In genomic region chr2:100884145-100884621, GRCh38 we compare ENCODE assay signal across 23 cellular contexts.
DNase-seq lines count a peak whose midpoint lies in the region; ATAC-seq, FAIRE-seq and TF ChIP-seq lines count a peak whose summit lies in the region.
"Had no signal": no experiment of that assay in that cellular context is flagged by ENCODE, and none has a peak within 500 bp of the region (broad histone marks: within the 10 kb centered on the region; RNA-seq: fewer than 3 reads in every experiment).

No MANE protein-coding gene starts in this region.

- SMC1A ChIA-PET in GM12878 (lab: Charles Lee; ENCODE audit: uncharacterized antibody, unreplicated experiment) = no interaction called here

- in situ Hi-C loops in GM12878 (cut with MboI) = no loop called here

- H3K9ac ChIP-seq in Karpas-422 (ENCODE audit: low read length) = no peak overlapping the region
- H3K9ac ChIP-seq in GM12878 (ENCODE audit: control insufficient read depth, insufficient read depth, low read length) = no peak overlapping the region

- RAD21 ChIA-PET in GM12878 (lab: Charles Lee; ENCODE audit: unreplicated experiment) = no interaction called here

- H2AFZ ChIP-seq in Karpas-422 (ENCODE audit: low read length) (no peak overlapping the region; the same call in 1 of the 2 replicates), GM12878 (ENCODE audit: control insufficient read depth, low read depth, low read length) (no peak overlapping the region)

- 32% methylated on average over 3 of the region's 3 CpGs for WGBS in GM12878 (ENCODE audit: insufficient coverage, insufficient replicate concordance, low lambda C conversion rate, missing lambda C conversion rate)

- H3K79me2 ChIP-seq in Karpas-422 (ENCODE audit: low read length) (no peaks in the 10 kb centered on the region), GM12878 (ENCODE audit: control insufficient read depth, insufficient read depth, low read length) (no peaks in the 10 kb centered on the region)

- TF ChIP-seq RAD21 in GM12878 (IDR thresholded peaks at IDR 0.05; ENCODE audit: insufficient read depth, low read depth, low read length) = no peak

- POLR2A ChIA-PET in GM12878 (lab: Charles Lee) = no interaction called here

- ATAC-seq in GM12878 = peak; percentile 46
- ATAC-seq in left colon = peak; percentile 77
- peak; percentile 55 for ATAC-seq in upper lobe of right lung
- no peak for ATAC-seq in omental fat pad (ENCODE audit: low FRiP score)
- ATAC-seq: naive thymus-derived CD8-positive, alpha-beta T cell; Right ventricle myocardium inferior; T-cell had no signal

- no peaks in the 10 kb centered on the region for H3K36me3 ChIP-seq in Karpas-422 (ENCODE audit: insufficient read depth, low read length)
- no peaks in the 10 kb centered on the region for H3K36me3 ChIP-seq in GM12878 (ENCODE audit: control insufficient read depth in 2 of 2, insufficient read depth in 2 of 2, low read length in 1 of 2)
- H3K36me3 ChIP-seq in upper lobe of right lung = no peaks in the 10 kb centered on the region

- TF ChIP-seq CTCF in GM12878 (IDR thresholded peaks at IDR 0.05 in 2 of 3, conservative IDR thresholded peaks at IDR 0.05 in 1 of 3; ENCODE audit: control insufficient read depth in 2 of 3, extremely low read depth in 1 of 3, insufficient read depth in 1 of 3, low read depth in 3 of 3, low read length in 3 of 3) (no peak), upper lobe of right lung (IDR thresholded peaks at IDR 0.05) (no peak), omental fat pad (IDR thresholded peaks at IDR 0.05) (no peak)

- no peaks in the 10 kb centered on the region for H3K9me2 ChIP-seq in Karpas-422 (replicated peaks; ENCODE audit: insufficient read depth, low read length)

- H3K4me3 ChIP-seq in Karpas-422 (ENCODE audit: low read length) (no peak overlapping the region), GM12878 (no peak overlapping the region), upper lobe of right lung (no peak overlapping the region)

- no peak for TF ChIP-seq POLR2A in GM12878 (IDR thresholded peaks at IDR 0.05; ENCODE audit: low read depth, low read length)

- DNase-seq in Karpas-422 (no peak), GM12878 (ENCODE audit: low read depth, low spot score) (no peak), left colon (no peak), upper lobe of right lung (no peak), omental fat pad (ENCODE audit: low spot score) (no peak), islet precursor cell (no peak), GM03348 (ENCODE audit: low spot score) (no peak)
- DNase-seq in activated CD4-positive, alpha-beta T cell treated with anti-CD3 and anti-CD28 coated beads, Interleukin-2, amount 50 U/mL, for 4 hours = no peak
- DNase-seq: activated CD4-positive, alpha-beta memory T cell treated with anti-CD3 and anti-CD28 coated beads for 36 hours; activated naive CD4-positive, alpha-beta T cell; activated T-cell treated with anti-CD3 and anti-CD28 coated beads, Interleukin-2, amount 50 U/mL, for 1 hour; amygdala; central memory CD4-positive, alpha-beta T cell; naive thymus-derived CD8-positive, alpha-beta T cell; NCI-H187 treated with DMSO at 0.1 percent for 48 hours; NCI-H446 treated with DMSO at 0.1 percent for 48 hours; posterior cingulate gyrus; stimulated activated CD4-positive, alpha-beta T cell treated with anti-CD3 and anti-CD28 coated beads, Interleukin-2, amount 100 ng/mL, for 24 hours; stimulated activated naive CD8-positive, alpha-beta T cell treated with anti-CD3 and anti-CD28 coated beads, Interleukin-15, amount 100 ng/mL, for 72 hours; T-cell had no signal

- CTCF ChIA-PET in GM12878 (lab: Yijun Ruan, JAX) = no interaction called here

- no peak overlapping the region for H3K27ac ChIP-seq in Karpas-422 (ENCODE audit: low read length)
- H3K27ac ChIP-seq in GM12878 (ENCODE audit: control insufficient read depth, insufficient read depth) = no peak overlapping the region
- no peak overlapping the region for H3K27ac ChIP-seq in upper lobe of right lung

- H3K9me3 ChIP-seq in Karpas-422 (ENCODE audit: low read length) = no peaks in the 10 kb centered on the region
- no peaks in the 10 kb centered on the region for H3K9me3 ChIP-seq in GM12878 (replicated peaks; ENCODE audit: control insufficient read depth, insufficient read depth, low read length)
- no peaks in the 10 kb centered on the region for H3K9me3 ChIP-seq in upper lobe of right lung

- no peak for FAIRE-seq in GM12878 (lab: Jason Lieb, UNC)
- FAIRE-seq: GM19239, islet of Langerhans had no signal

- TF ChIP-seq EP300 in GM12878 (IDR thresholded peaks at IDR 0.05; ENCODE audit: borderline replicate concordance in 1 of 2, control insufficient read depth in 1 of 2, low read depth in 2 of 2, low read length in 2 of 2) = no peak

- H3K4me1 ChIP-seq in Karpas-422 (ENCODE audit: low read length) = peaks cover 23% of the 10 kb centered on the region
- H3K4me1 ChIP-seq in GM12878 (ENCODE audit: control insufficient read depth, insufficient read depth, low read length) = peaks cover 3% of the 10 kb centered on the region; the same call in 1 of the 2 replicates
- peaks cover 11% of the 10 kb centered on the region for H3K4me1 ChIP-seq in upper lobe of right lung

- H4K20me1 ChIP-seq in Karpas-422 (ENCODE audit: insufficient read depth, low read depth, low read length) (no peaks in the 10 kb centered on the region), GM12878 (ENCODE audit: control insufficient read depth, insufficient read depth) (no peaks in the 10 kb centered on the region)

- H3K27me3 ChIP-seq in Karpas-422 (ENCODE audit: low read length) (no peaks in the 10 kb centered on the region), GM12878 (replicated peaks in 1 of 2; ENCODE audit: control insufficient read depth in 2 of 2, insufficient read depth in 2 of 2, low read length in 1 of 2) (no peaks in the 10 kb centered on the region; a peak in 1 of 4 replicates), upper lobe of right lung (no peaks in the 10 kb centered on the region)

- BruUV-seq in GM12878 (replicated peaks; lab: Mats Ljungman, UMichigan) = no TSS peak

- intact Hi-C loops in GM12878 (cut with micrococcal nuclease; ENCODE audit: unreplicated experiment) = no loop called here
- intact Hi-C loops in left colon (cut with DNase I, micrococcal nuclease) = no loop called here
- intact Hi-C loops in upper lobe of right lung (cut with DNase I) = no loop called here

- peak overlapping the region; percentile 2 for H3K4me2 ChIP-seq in Karpas-422 (ENCODE audit: low read depth, low read length, poor library complexity, severe bottlenecking)
- H3K4me2 ChIP-seq in GM12878 (ENCODE audit: control insufficient read depth, insufficient read depth) = no peak overlapping the region

TF ChIP-seq in GM12878, 131 proteins besides CTCF, POLR2A, EP300 and RAD21 (continues in another document):
- TF ChIP-seq, protein P1, sequence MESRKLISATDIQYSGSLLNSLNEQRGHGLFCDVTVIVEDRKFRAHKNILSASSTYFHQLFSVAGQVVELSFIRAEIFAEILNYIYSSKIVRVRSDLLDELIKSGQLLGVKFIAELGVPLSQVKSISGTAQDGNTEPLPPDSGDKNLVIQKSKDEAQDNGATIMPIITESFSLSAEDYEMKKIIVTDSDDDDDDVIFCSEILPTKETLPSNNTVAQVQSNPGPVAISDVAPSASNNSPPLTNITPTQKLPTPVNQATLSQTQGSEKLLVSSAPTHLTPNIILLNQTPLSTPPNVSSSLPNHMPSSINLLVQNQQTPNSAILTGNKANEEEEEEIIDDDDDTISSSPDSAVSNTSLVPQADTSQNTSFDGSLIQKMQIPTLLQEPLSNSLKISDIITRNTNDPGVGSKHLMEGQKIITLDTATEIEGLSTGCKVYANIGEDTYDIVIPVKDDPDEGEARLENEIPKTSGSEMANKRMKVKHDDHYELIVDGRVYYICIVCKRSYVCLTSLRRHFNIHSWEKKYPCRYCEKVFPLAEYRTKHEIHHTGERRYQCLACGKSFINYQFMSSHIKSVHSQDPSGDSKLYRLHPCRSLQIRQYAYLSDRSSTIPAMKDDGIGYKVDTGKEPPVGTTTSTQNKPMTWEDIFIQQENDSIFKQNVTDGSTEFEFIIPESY (IDR thresholded peaks at IDR 0.05) = no peak
- TF ChIP-seq EED (IDR thresholded peaks at IDR 0.05; ENCODE audit: low read depth) (no peak), NBN (IDR thresholded peaks at IDR 0.05) (no peak), SP1 (IDR thresholded peaks at IDR 0.05; ENCODE audit: low read depth, low read length) (no peak), PBX3 (IDR thresholded peaks at IDR 0.05; ENCODE audit: insufficient replicate concordance, low read depth, low read length) (no peak), RELA (IDR thresholded peaks at IDR 0.05; ENCODE audit: borderline replicate concordance, partially characterized antibody) (no peak), BHLHE40 (IDR thresholded peaks at IDR 0.05; ENCODE audit: borderline replicate concordance in 1 of 2, low read depth in 2 of 2, low read length in 1 of 2) (no peak), TARDBP (IDR thresholded peaks at IDR 0.05; ENCODE audit: borderline replicate concordance) (no peak), PAX8 (IDR thresholded peaks at IDR 0.05) (no peak), IKZF1 (conservative IDR thresholded peaks at IDR 0.05) (no peak)
